Comparison of ENCODE assay signal across 16 cellular contexts in the genomic region with DNA sequence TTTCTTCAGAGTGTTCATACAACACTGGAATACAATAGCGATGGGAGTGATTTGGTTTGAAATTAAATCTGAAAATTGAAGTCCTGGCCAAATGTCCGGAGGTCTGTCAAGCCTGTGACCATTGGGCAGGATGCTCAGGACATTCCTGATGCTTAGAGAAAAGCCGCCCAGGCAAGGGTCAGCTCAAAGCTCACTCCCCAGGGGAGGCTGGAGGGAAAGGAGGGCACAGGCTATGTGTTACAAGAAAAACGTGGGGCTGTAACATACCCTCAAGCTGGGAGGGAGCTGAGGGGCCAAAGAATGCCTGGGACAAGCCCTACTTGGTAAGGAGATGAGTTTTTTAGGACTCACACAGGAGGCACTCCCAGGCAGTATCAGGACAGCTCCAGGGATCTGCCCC.
"Had no signal": no experiment of that assay in that cellular context is flagged by ENCODE, and none has a peak within 500 bp of the region (broad histone marks: within the 10 kb centered on the region; RNA-seq: fewer than 3 reads in every experiment).

No MANE protein-coding gene starts in this region.

- H3K4me1 ChIP-seq: parathyroid adenoma, upper lobe of left lung had no signal

- FAIRE-seq: colon had no signal

- DNase-seq: activated naive CD4-positive, alpha-beta T cell treated with anti-CD3 and anti-CD28 coated beads, Interleukin-2, amount 50 U/mL, for 16 hours; brain microvascular endothelial cell; central memory CD4-positive, alpha-beta T cell; foreskin melanocyte; glutamatergic neuron; hippocampal formation; mesenchymal stem cell; natural killer cell; stimulated activated CD4-positive, alpha-beta T cell treated with anti-CD3 and anti-CD28 coated beads, Interleukin-12 subunit alpha, Interleukin-12 subunit beta, amount 100 ng/mL, for 4 hours; stimulated activated CD4-positive, alpha-beta T cell treated with anti-CD3 and anti-CD28 coated beads, Interleukin-2, amount 100 ng/mL, for 24 hours had no signal

- H3K9me3 Mint-ChIP-seq: T-helper 1 cell treated with Interleukin-12 subunit alpha and Interleukin-12 subunit beta and Interleukin-4 antibody, amounts not matched to agents 30 μg/mL and 1 μg/mL, for 36 hours had no signal

- H3K79me2 ChIP-seq: parathyroid adenoma had no signal

- H3K9ac ChIP-seq: parathyroid adenoma had no signal

- H3K4me3 ChIP-seq: upper lobe of left lung had no signal

- H3K27me3 ChIP-seq: brain microvascular endothelial cell, upper lobe of left lung had no signal

- H3K4me3 Mint-ChIP-seq: activated T-helper 17 cell treated with anti-CD3 and anti-CD28 coated beads, Interleukin-2, amount 50 U/mL, for 72 hours; natural killer cell; stimulated activated naive CD8-positive, alpha-beta T cell treated with anti-CD3 and anti-CD28 coated beads, Interleukin-15, Interleukin-2, amounts not matched to agents 100 ng/mL and 50 ng/mL, for 24 hours; T-helper 1 cell treated with Interleukin-12 subunit alpha and Interleukin-12 subunit beta and Interleukin-4 antibody, amounts not matched to agents 30 μg/mL and 1 μg/mL, for 36 hours had no signal

- H2AFZ ChIP-seq: parathyroid adenoma had no signal

- H3K4me1 Mint-ChIP-seq: activated T-helper 17 cell treated with anti-CD3 and anti-CD28 coated beads, Interleukin-2, amount 50 U/mL, for 72 hours; natural killer cell had no signal

- H3K27ac Mint-ChIP-seq: activated T-helper 17 cell treated with anti-CD3 and anti-CD28 coated beads, Interleukin-2, amount 50 U/mL, for 72 hours; natural killer cell; stimulated activated naive CD8-positive, alpha-beta T cell treated with anti-CD3 and anti-CD28 coated beads, Interleukin-15, Interleukin-2, amounts not matched to agents 100 ng/mL and 50 ng/mL, for 24 hours; T-helper 1 cell treated with Interleukin-12 subunit alpha and Interleukin-12 subunit beta and Interleukin-4 antibody, amounts not matched to agents 30 μg/mL and 1 μg/mL, for 36 hours had no signal

- ATAC-seq: activated T-helper 17 cell treated with anti-CD3 and anti-CD28 coated beads, Interleukin-2, amount 50 U/mL, for 72 hours; natural killer cell had no signal

- H3K36me3 Mint-ChIP-seq: natural killer cell had no signal

- H3K36me3 ChIP-seq: brain microvascular endothelial cell, upper lobe of left lung had no signal

- H3K27ac ChIP-seq: brain microvascular endothelial cell, parathyroid adenoma, upper lobe of left lung had no signal
